ENCODE assay signal across 29 cellular contexts in the genomic region with DNA sequence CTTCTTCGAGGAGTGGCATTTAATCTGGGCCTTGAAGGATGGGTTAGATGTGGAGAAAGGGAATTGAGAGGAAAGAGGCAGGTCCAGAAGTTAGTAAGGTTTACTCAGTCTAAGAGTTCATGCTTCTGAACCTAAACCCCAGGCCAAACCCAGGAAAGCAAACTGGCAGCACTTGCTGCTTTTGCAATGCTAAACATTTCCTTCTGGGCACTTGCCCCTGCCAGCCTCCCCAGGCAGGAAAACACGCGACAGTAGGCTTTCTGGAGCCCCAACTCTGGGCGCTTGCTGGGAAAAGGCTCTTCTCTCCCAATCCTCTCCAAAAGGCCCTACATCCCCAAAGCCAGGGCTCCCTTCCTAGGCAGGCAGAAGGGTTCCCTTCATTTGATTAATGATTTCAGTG. TPM values are rescaled to one million over a fixed set of nuclear protein-coding genes. Genes with fewer than 3 reads are reported as not detected.
DNase-seq lines count a peak whose midpoint lies in the region; ATAC-seq, FAIRE-seq and TF ChIP-seq lines count a peak whose summit lies in the region.
"Had no signal": no experiment of that assay in that cellular context is flagged by ENCODE, and none has a peak within 500 bp of the region (broad histone marks: within the 10 kb centered on the region; RNA-seq: fewer than 3 reads in every experiment).

No MANE protein-coding gene starts in this region.

- DNase-seq in GM23338 (ENCODE audit: low spot score) (peak; percentile 16), chondrocyte (ENCODE audit: low spot score) (no peak), GM12892 (ENCODE audit: insufficient read length) (no peak), esophagus muscularis mucosa (ENCODE audit: extremely low spot score) (no peak)
- no peak for DNase-seq in effector CD8-positive, alpha-beta T cell (lab: John Stamatoyannopoulos, UW)
- DNase-seq: activated CD4-positive, alpha-beta T cell treated with anti-CD3 and anti-CD28 coated beads, Interleukin-2, amount 50 U/mL, for 4 hours; activated CD8-positive, alpha-beta memory T cell treated with anti-CD3 and anti-CD28 coated beads, Interleukin-2, amount 50 U/mL, for 4 hours; activated naive CD8-positive, alpha-beta T cell treated with anti-CD3 and anti-CD28 coated beads, Interleukin-2, amount 10 ng/mL, durations not matched to agents 7 days and 5 days; Calu3; colonic mucosa; heart right ventricle; left colon; MM.1S; NCI-H1436; retina; stimulated activated CD4-positive, alpha-beta T cell treated with anti-CD3 and anti-CD28 coated beads, Interleukin-15, amount 100 ng/mL, for 24 hours; stomach; T-helper 2 cell; WERI-Rb-1 had no signal

- 0 out of 2 replicates have a peak, but pooled peaks cover 9% of the 10 kb centered on the region for H3F3A ChIP-seq in GM23338 (replicated peaks; ENCODE audit: low read depth)

- H3K4me3 ChIP-seq in GM23338: no peak overlapping the region
- peak overlapping the region; percentile 15 to 59 (median 17) for H3K4me3 ChIP-seq in skeletal muscle tissue (ENCODE audit: low read length in 3 of 3)
- no peak overlapping the region for H3K4me3 ChIP-seq in esophagus muscularis mucosa
- H3K4me3 ChIP-seq: colonic mucosa, HAP-1, stomach, vagina had no signal

- no peak for FAIRE-seq in GM12892 (lab: Jason Lieb, UNC)
- FAIRE-seq: endometrium, RCC 7860 had no signal

- 0 out of 2 replicates have a peak overlapping the region, but pooled peaks have one; percentile 16 for H3K27ac ChIP-seq in GM23338 (ENCODE audit: low read depth)
- peak overlapping the region; percentile 8 for H3K27ac ChIP-seq in skeletal muscle tissue (ENCODE audit: low read depth, low read length)
- no peak overlapping the region for H3K27ac ChIP-seq in esophagus muscularis mucosa (replicated peaks in 1 of 4)
- H3K27ac ChIP-seq: colonic mucosa, neutrophil, vagina, WERI-Rb-1 had no signal

- H3K4me3 Mint-ChIP-seq in GM23338 (peak overlapping the region; percentile 35; the same call in 1 of the 3 replicates), chondrocyte (ENCODE audit: unreplicated experiment) (peak overlapping the region; percentile 89), nephron (peak overlapping the region; percentile 92 to 99 (median 99))
- H3K4me3 Mint-ChIP-seq: activated naive CD8-positive, alpha-beta T cell treated with anti-CD3 and anti-CD28 coated beads, Interleukin-2, amount 10 ng/mL, durations not matched to agents 7 days and 5 days had no signal

- H3K27me3 Mint-ChIP-seq in GM23338 (ENCODE audit: insufficient read depth, low read depth, poor library complexity) (peaks cover 43% of the 10 kb centered on the region), chondrocyte (ENCODE audit: low read depth) (no peaks in the 10 kb centered on the region), nephron (ENCODE audit: low read depth) (peaks cover 11% of the 10 kb centered on the region)

- no peaks in the 10 kb centered on the region; the same call in 1 of the 3 replicates for H3K36me3 Mint-ChIP-seq in GM23338 (ENCODE audit: low read depth)
- H3K36me3 Mint-ChIP-seq in chondrocyte (ENCODE audit: low read depth): peaks cover 21% of the 10 kb centered on the region
- peaks cover 27% of the 10 kb centered on the region for H3K36me3 Mint-ChIP-seq in nephron (ENCODE audit: low read depth)
- H3K36me3 Mint-ChIP-seq: activated naive CD8-positive, alpha-beta T cell treated with anti-CD3 and anti-CD28 coated beads, Interleukin-2, amount 10 ng/mL, durations not matched to agents 7 days and 5 days had no signal

- peak overlapping the region; percentile 59 for H3K4me2 ChIP-seq in GM23338

- H3K9me2 ChIP-seq in GM23338 (ENCODE audit: insufficient read depth): no peaks in the 10 kb centered on the region

- WGBS in esophagus muscularis mucosa: 67% methylated on average over 4 of the region's 4 CpGs

- H3K27ac Mint-ChIP-seq in GM23338 (no peak overlapping the region), chondrocyte (ENCODE audit: unreplicated experiment) (peak overlapping the region; percentile 96), nephron (peak overlapping the region; percentile 85 to 87 (median 87))
- H3K27ac Mint-ChIP-seq: activated naive CD8-positive, alpha-beta T cell treated with anti-CD3 and anti-CD28 coated beads, Interleukin-2, amount 10 ng/mL, durations not matched to agents 7 days and 5 days; activated T-helper 2 cell treated with anti-CD3 and anti-CD28 coated beads, Interferon-gamma antibody, Interleukin-2, Interleukin-4, amounts not matched to agents 10 μg/mL and 5 μg/mL and 100 μg/mL, durations not matched to agents 14 hours and 24 hours and 36 hours had no signal

- no peaks in the 10 kb centered on the region for H4K20me1 ChIP-seq in GM23338 (replicated peaks; ENCODE audit: insufficient read depth)

- H3K4me1 ChIP-seq in GM23338 (ENCODE audit: insufficient read depth) (peaks cover 24% of the 10 kb centered on the region), skeletal muscle tissue (ENCODE audit: control insufficient read depth in 3 of 3, insufficient read depth in 3 of 3, low read length in 3 of 3) (peaks cover 23 to 28% (median 24%) of the 10 kb centered on the region in 3 donors), esophagus muscularis mucosa (peaks cover 21 to 39% (median 26%) of the 10 kb centered on the region in 4 donors)
- H3K4me1 ChIP-seq: breast epithelium had no signal

- H3K9me3 ChIP-seq in skeletal muscle tissue (ENCODE audit: control insufficient read depth in 3 of 3, low read length in 3 of 3): no peaks in the 10 kb centered on the region
- no peaks in the 10 kb centered on the region for H3K9me3 ChIP-seq in esophagus muscularis mucosa
- H3K9me3 ChIP-seq: breast epithelium, colonic mucosa, HAP-1, heart right ventricle, neutrophil, stomach, vagina had no signal

- H3K79me2 ChIP-seq in GM23338 (replicated peaks; ENCODE audit: insufficient read depth): no peaks in the 10 kb centered on the region

- peak overlapping the region in 1 of 3 donors; percentile 42 for H3K9ac ChIP-seq in skeletal muscle tissue (ENCODE audit: low read depth in 1 of 3, low read length in 3 of 3)

- H3K9me3 Mint-ChIP-seq in GM23338 (no peaks in the 10 kb centered on the region), chondrocyte (ENCODE audit: low read depth) (no peaks in the 10 kb centered on the region), nephron (peaks cover 2% of the 10 kb centered on the region)
- H3K9me3 Mint-ChIP-seq: activated naive CD8-positive, alpha-beta T cell treated with anti-CD3 and anti-CD28 coated beads, Interleukin-2, amount 10 ng/mL, durations not matched to agents 7 days and 5 days; activated T-helper 2 cell treated with anti-CD3 and anti-CD28 coated beads, Interferon-gamma antibody, Interleukin-2, Interleukin-4, amounts not matched to agents 10 μg/mL and 5 μg/mL and 100 μg/mL, durations not matched to agents 14 hours and 24 hours and 36 hours had no signal

- H3K4me1 Mint-ChIP-seq in GM23338: peaks cover 25% of the 10 kb centered on the region
- H3K4me1 Mint-ChIP-seq in chondrocyte (ENCODE audit: low read depth): peaks cover 60% of the 10 kb centered on the region
- H3K4me1 Mint-ChIP-seq in nephron: peaks cover 59% of the 10 kb centered on the region

- H3K27me3 ChIP-seq in GM23338 (ENCODE audit: insufficient read depth) (peaks cover 40% of the 10 kb centered on the region), skeletal muscle tissue (ENCODE audit: control insufficient read depth in 3 of 3, insufficient read depth in 3 of 3, low read length in 3 of 3) (peaks cover 2 to 28% (median 16%) of the 10 kb centered on the region in 3 donors), esophagus muscularis mucosa (peaks cover 0 to 24% (median 0%) of the 10 kb centered on the region in 4 donors)
- H3K27me3 ChIP-seq: breast epithelium, vagina had no signal

- TF ChIP-seq CTCF in GM23338 (conservative IDR thresholded peaks at IDR 0.05; ENCODE audit: low read depth in 2 of 2): no peak
- no peak for TF ChIP-seq CTCF in chondrocyte (IDR thresholded peaks at IDR 0.05)
- TF ChIP-seq CTCF in nephron (IDR thresholded peaks at IDR 0.05; ENCODE audit: unreplicated experiment in 3 of 3): no peak
- no peak for TF ChIP-seq CTCF in esophagus muscularis mucosa (IDR thresholded peaks at IDR 0.05)

- TF ChIP-seq EP300 in esophagus muscularis mucosa (IDR thresholded peaks at IDR 0.05): no peak

- TF ChIP-seq POLR2A in GM12892 (IDR thresholded peaks at IDR 0.05; ENCODE audit: low read depth, low read length): no peak
- no peak for TF ChIP-seq POLR2A in esophagus muscularis mucosa (IDR thresholded peaks at IDR 0.05; ENCODE audit: low read depth)

- ATAC-seq in GM23338 (no peak), GM21576 (IDR thresholded peaks at IDR 0.05; ENCODE audit: unreplicated experiment) (no peak)
- ATAC-seq: heart right ventricle, left colon had no signal

- H3K36me3 ChIP-seq in GM23338 (ENCODE audit: insufficient read depth) (no peaks in the 10 kb centered on the region), skeletal muscle tissue (ENCODE audit: control insufficient read depth in 3 of 3, insufficient read depth in 3 of 3, low read length in 3 of 3) (peaks cover 0 to 3% (median 0%) of the 10 kb centered on the region in 3 donors), esophagus muscularis mucosa (peaks cover 0 to 4% (median 0%) of the 10 kb centered on the region in 4 donors)
- H3K36me3 ChIP-seq: breast epithelium, colonic mucosa, HAP-1, neutrophil, stomach, vagina, WERI-Rb-1 had no signal

- intact Hi-C loops in esophagus muscularis mucosa (cut with DNase I): loop anchor here (5.0 kb wide), 1 partner anchor 229 kb away; no protein-coding TSS in a partner anchor

- no peak overlapping the region for H2AFZ ChIP-seq in GM23338

TF ChIP-seq in GM23338, 12 proteins besides CTCF, POLR2A, EP300 and RAD21 (continues in another document):
- TF ChIP-seq ZNF114 (CRISPR knock-in tag; IDR thresholded peaks at IDR 0.05): no peak

RNA-seq across cellular contexts. Expression of gene OLFML2B, which starts 2.5 kb away (rescaled TPM):
- total RNA-seq in GM23338 (2014; rRNA removed; shearing (Covaris generic)): 3.7 and 4.3 TPM in 2 replicates
- polyA plus RNA-seq in GM23338 (2016; fragmentation: Nextera tagmentation; extraction: Ambion mirVana): 2.0 and 2.9 TPM in 2 replicates
- total RNA-seq in chondrocyte: 44.6 to 120 TPM (median 113 TPM) in 3 replicates
- 29.7 TPM for total RNA-seq in skeletal muscle tissue
- not detected for polyA plus RNA-seq in GM12892 (2012; ENCODE audit: missing spikeins)
- 1 to 10 TPM; 1.2 to 6.7 (median 5.9) TPM for total RNA-seq in esophagus muscularis mucosa
- total RNA-seq: activated T-helper 2 cell treated with anti-CD3 and anti-CD28 coated beads, Interferon-gamma antibody, Interleukin-2, Interleukin-4, amounts not matched to agents 10 μg/mL and 5 μg/mL and 100 μg/mL, durations not matched to agents 14 hours and 24 hours and 36 hours; Calu3 had no signal

RNA-seq across cellular contexts. Expression of gene NOS1AP, which starts 48.4 kb away (rescaled TPM):
- total RNA-seq in GM23338 (2014; rRNA removed; shearing (Covaris generic)): 3.5 and 5.8 TPM in 2 replicates
- polyA plus RNA-seq in GM23338 (2016; fragmentation: Nextera tagmentation; extraction: Ambion mirVana): 5.8 and 6.6 TPM in 2 replicates
- total RNA-seq in chondrocyte (4.5 to 6.2 TPM (median 5.1 TPM) in 3 replicates), skeletal muscle tissue (under 0.01 TPM), esophagus muscularis mucosa (1 to 10 TPM in 3 of 4 donors, under 1 TPM in 1; 0.99 to 9.0 (median 4.0) TPM)
- polyA plus RNA-seq in GM12892 (2012; ENCODE audit: missing spikeins): not detected
- total RNA-seq: activated naive CD8-positive, alpha-beta T cell treated with anti-CD3 and anti-CD28 coated beads, Interleukin-2, amount 10 ng/mL, durations not matched to agents 7 days and 5 days; activated T-helper 2 cell treated with anti-CD3 and anti-CD28 coated beads, Interferon-gamma antibody, Interleukin-2, Interleukin-4, amounts not matched to agents 10 μg/mL and 5 μg/mL and 100 μg/mL, durations not matched to agents 14 hours and 24 hours and 36 hours had no signal

Comparison
In these comparisons a context has a peak if more than half of its experiments do, and no peak if none do; other contexts are left out.
1. H3K27ac ChIP-seq: peak in GM23338 (single experiment) and skeletal muscle tissue (single experiment); none in esophagus muscularis mucosa (0 of 4).
2. H3K4me3 ChIP-seq: peak in skeletal muscle tissue (3 of 3); none in GM23338 (single experiment) and esophagus muscularis mucosa (0 of 4).
3. H3K4me3 Mint-ChIP-seq: peak in every context shown above with its lines; median percentile 99 in nephron; 89 in chondrocyte; 35 in GM23338.